Comparison of ENCODE assay signal across 8 cellular contexts in the genomic region with DNA sequence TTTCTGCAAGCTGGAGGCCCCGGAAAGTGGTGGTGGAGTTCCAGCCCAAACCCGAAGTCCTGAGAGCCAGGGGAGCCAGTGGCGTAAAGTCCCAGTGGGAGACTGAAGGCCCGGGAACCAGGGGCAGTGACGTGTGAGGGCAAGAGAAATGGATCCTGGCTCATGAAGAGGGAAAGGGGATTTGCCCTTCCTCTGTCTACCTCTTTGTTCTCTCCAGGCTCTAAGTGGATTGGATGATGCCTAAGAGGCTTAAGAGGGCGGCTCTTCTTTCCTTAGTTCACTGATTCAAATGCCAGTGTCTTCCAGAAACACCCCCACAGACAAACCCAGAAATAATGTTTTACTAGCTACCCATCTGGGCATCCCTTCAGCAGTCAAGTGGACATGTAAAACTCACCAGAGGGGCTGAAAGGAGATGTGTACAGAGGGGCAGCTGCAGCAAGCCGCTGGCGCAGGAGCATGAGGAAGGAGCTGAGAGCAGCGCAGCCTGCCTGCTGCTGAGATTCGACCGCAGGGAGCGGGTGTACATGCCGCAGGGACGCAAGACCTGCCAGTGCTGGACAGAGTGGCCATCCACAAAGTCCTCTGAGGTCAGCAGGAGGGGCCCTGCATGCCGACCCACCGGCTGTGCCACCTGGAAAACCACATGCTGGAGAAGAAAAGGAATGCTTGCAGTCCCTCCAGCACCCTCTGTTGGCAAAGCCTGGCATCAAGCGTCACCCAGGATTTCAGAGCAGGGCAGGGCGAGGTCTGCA. TPM values are rescaled to one million over a fixed set of nuclear protein-coding genes. Genes with fewer than 3 reads are reported as not detected.
DNase-seq lines count a peak whose midpoint lies in the region; ATAC-seq and TF ChIP-seq lines count a peak whose summit lies in the region.

No MANE protein-coding gene starts in this region.

- in situ Hi-C loops in GM13977 (cut with MboI; ENCODE audit: low pct_unique_long_range_greater_than_20kb, low sequenced_read_pairs, unreplicated experiment), result no loop called here

- H3K27me3 ChIP-seq in left lung (no peaks in the 10 kb centered on the region), thyroid gland (no peaks in the 10 kb centered on the region)

- TF ChIP-seq CTCF in C4-2B (conservative IDR thresholded peaks at IDR 0.05) (peak; percentile 89), GM13977 (IDR thresholded peaks at IDR 0.05; ENCODE audit: extremely low read depth, insufficient read depth, missing control alignments) (peak; percentile 56), left lung (IDR thresholded peaks at IDR 0.05) (peak; percentile 27 to 49), thyroid gland (IDR thresholded peaks at IDR 0.05) (peak in 4 of 6 experiments; percentile 38 to 77 (median 62))

- H3K4me3 ChIP-seq in left lung, result no peak overlapping the region
- H3K4me3 ChIP-seq in thyroid gland (replicated peaks in 1 of 3), result no peak overlapping the region

- no peak for TF ChIP-seq POLR2A in thyroid gland (IDR thresholded peaks at IDR 0.05)

- DNase-seq in GM13977 (ENCODE audit: low spot score) (no peak), NCI-H69 (lab: John Stamatoyannopoulos, UW) (peak; percentile 81), caudate nucleus (lab: John Stamatoyannopoulos, UW) (peak in 52 of 61 donors; percentile 9 to 78 (median 38)), left lung (peak; percentile 49 to 74), thyroid gland (peak; percentile 64 to 69)

- H3K36me3 ChIP-seq in left lung (no peaks in the 10 kb centered on the region), thyroid gland (no peaks in the 10 kb centered on the region)

- 68 to 76% methylated on average over 18 of the region's 18 CpGs for WGBS in thyroid gland, 2 donors

- ATAC-seq in left lung (peak; percentile 84), GM21423 (IDR thresholded peaks at IDR 0.05; ENCODE audit: unreplicated experiment) (no peak), GM19467 (IDR thresholded peaks at IDR 0.05; ENCODE audit: unreplicated experiment) (no peak)

- H3K27ac ChIP-seq in C4-2B (no peak overlapping the region), caudate nucleus (ENCODE audit: low read depth, low read length) (no peak overlapping the region), left lung (no peak overlapping the region), thyroid gland (no peak overlapping the region)

- H3K4me1 ChIP-seq in left lung, result peaks cover 0 to 25% of the 10 kb centered on the region in 2 donors
- peaks cover 10 to 14% of the 10 kb centered on the region in 2 donors for H3K4me1 ChIP-seq in thyroid gland

- intact Hi-C loops in left lung (cut with DNase I), result no loop called here
- intact Hi-C loops in thyroid gland (cut with DNase I), result no loop called here

- H3K9me3 ChIP-seq in left lung (peaks cover 0 to 2% of the 10 kb centered on the region in 2 donors), thyroid gland (no peaks in the 10 kb centered on the region)

RNA-seq across cellular contexts. Expression of a gene that starts 29.5 kb away (rescaled TPM):
- total RNA-seq in left lung, result 10 to 100 TPM; 28.2 to 29.5 TPM
- 10 to 100 TPM; 22.6 to 61.4 (median 43.7) TPM for total RNA-seq in thyroid gland

Comparison
In these comparisons a context has a peak if more than half of its experiments do, and no peak if none do; other contexts are left out.
1. CTCF ChIP-seq: peak in every context shown above with its lines; median percentile 89 in C4-2B; 62 in thyroid gland; 56 in GM13977; 38 in left lung.